Comparison of ENCODE assay signal across 8 cellular contexts in genomic region chr18:7946724-7947377, GRCh38.
DNase-seq lines count a peak whose midpoint lies in the region; ATAC-seq, FAIRE-seq and TF ChIP-seq lines count a peak whose summit lies in the region.

No MANE protein-coding gene starts in this region.

- WGBS in pancreas, 2 donors, result 79 to 92% methylated on average over 7 of the region's 7 CpGs

- no peaks in the 10 kb centered on the region for H3K36me3 Mint-ChIP-seq in T-cell

- H3K36me3 ChIP-seq in pancreas, result no peaks in the 10 kb centered on the region
- no peaks in the 10 kb centered on the region for H3K36me3 ChIP-seq in WERI-Rb-1

- CTCF ChIA-PET in T-cell (lab: Charles Lee), result no interaction called here

- H3K27me3 ChIP-seq in pancreas (no peaks in the 10 kb centered on the region), WERI-Rb-1 (ENCODE audit: insufficient read depth, low read depth, severe bottlenecking) (no peaks in the 10 kb centered on the region)

- intact Hi-C loops in Right ventricle myocardium superior (cut with DNase I) (no loop called here), cardiac septum (cut with DNase I) (no loop called here), pancreas (cut with DNase I) (no loop called here)

- DNase-seq in Right ventricle myocardium superior (no peak), cardiac septum (ENCODE audit: low spot score) (no peak), T-cell (peak in 10 of 34 experiments; percentile 3 to 38 (median 14)), fibroblast of villous mesenchyme (ENCODE audit: low read depth) (peak; percentile 97), pancreas (peak in 1 of 6 donors; percentile 22), WERI-Rb-1 (no peak)

- H3K9me3 ChIP-seq in pancreas, result no peaks in the 10 kb centered on the region
- no peaks in the 10 kb centered on the region for H3K9me3 ChIP-seq in WERI-Rb-1 (ENCODE audit: severe bottlenecking)

- peaks cover 0 to 11% (median 0%) of the 10 kb centered on the region in 3 donors for H3K4me1 ChIP-seq in pancreas

- TF ChIP-seq CTCF in fibroblast of villous mesenchyme (IDR thresholded peaks at IDR 0.05; ENCODE audit: insufficient read depth, low read depth, low read length), result no peak
- no peak for TF ChIP-seq CTCF in pancreas (IDR thresholded peaks at IDR 0.05)
- TF ChIP-seq CTCF in WERI-Rb-1 (IDR thresholded peaks at IDR 0.05; ENCODE audit: low read depth, low read length), result no peak

- FAIRE-seq in pancreas (lab: Jason Lieb, UNC), result no peak

- H3K27me3 Mint-ChIP-seq in T-cell, result no peaks in the 10 kb centered on the region

- H3K4me3 ChIP-seq in fibroblast of villous mesenchyme (ENCODE audit: low read depth, low read length), result peak overlapping the region; percentile 54
- peak overlapping the region in 1 of 4 donors; percentile 16 for H3K4me3 ChIP-seq in pancreas
- H3K4me3 ChIP-seq in WERI-Rb-1 (ENCODE audit: low read depth, low read length), result no peak overlapping the region

- H3K9me3 Mint-ChIP-seq in T-cell, result peaks cover 0 to 3% (median 3%) of the 10 kb centered on the region in 3 donors

- POLR2A ChIA-PET in T-cell (lab: Charles Lee), result no interaction called here

- peaks cover 0 to 17% (median 4%) of the 10 kb centered on the region in 3 donors for H3K4me1 Mint-ChIP-seq in T-cell

- peak; percentile 59 for ATAC-seq in Right ventricle myocardium superior (ENCODE audit: poor library complexity)
- peak in 3 of 4 experiments; percentile 36 to 55 (median 47) for ATAC-seq in T-cell (replicated peaks in 1 of 4)
- peak in 3 of 4 donors; percentile 47 to 80 (median 77) for ATAC-seq in pancreas
- ATAC-seq in GM18511 (IDR thresholded peaks at IDR 0.05; ENCODE audit: unreplicated experiment), result no peak
- no peak for ATAC-seq in HG03108 (IDR thresholded peaks at IDR 0.05; ENCODE audit: unreplicated experiment)

- peak overlapping the region; percentile 71 for H3K27ac Mint-ChIP-seq in T-cell

- peak overlapping the region; percentile 38 to 70 (median 67) for H3K4me3 Mint-ChIP-seq in T-cell

- no peak overlapping the region for H3K27ac ChIP-seq in pancreas
- no peak overlapping the region for H3K27ac ChIP-seq in WERI-Rb-1

Comparison
In these comparisons a context has a peak if more than half of its experiments do, and no peak if none do; other contexts are left out.
1. ATAC-seq: peak in Right ventricle myocardium superior (single experiment), T-cell (3 of 4) and pancreas (3 of 4); none in GM18511 (single experiment) and HG03108 (single experiment).